8 cellular contexts compared by ENCODE assay signal in genomic region chr1:24151175-24151533, GRCh38. TPM values are rescaled to one million over a fixed set of nuclear protein-coding genes. Genes with fewer than 3 reads are reported as not detected.
DNase-seq lines count a peak whose midpoint lies in the region; FAIRE-seq and TF ChIP-seq lines count a peak whose summit lies in the region.

No MANE protein-coding gene starts in this region.

- no peak for FAIRE-seq in urothelium cell line (lab: Jason Lieb, UNC)

- H3K27ac ChIP-seq in epithelial cell of prostate, result peak overlapping the region; percentile 96

- peaks cover 39% of the 10 kb centered on the region for H3K4me1 Mint-ChIP-seq in progenitor cell of endocrine pancreas (ENCODE audit: low read depth)
- peaks cover 21% of the 10 kb centered on the region for H3K4me1 Mint-ChIP-seq in chondrocyte (ENCODE audit: low read depth)

- peaks cover 11% of the 10 kb centered on the region for H3K36me3 Mint-ChIP-seq in progenitor cell of endocrine pancreas (ENCODE audit: insufficient read depth)
- no peaks in the 10 kb centered on the region for H3K36me3 Mint-ChIP-seq in chondrocyte (ENCODE audit: low read depth)

- no peaks in the 10 kb centered on the region for H3K9me3 Mint-ChIP-seq in progenitor cell of endocrine pancreas (ENCODE audit: low read depth)
- no peaks in the 10 kb centered on the region for H3K9me3 Mint-ChIP-seq in chondrocyte (ENCODE audit: low read depth)

- TF ChIP-seq CTCF in progenitor cell of endocrine pancreas (IDR thresholded peaks at IDR 0.05; ENCODE audit: unreplicated experiment), result no peak
- TF ChIP-seq CTCF in chondrocyte (IDR thresholded peaks at IDR 0.05), result no peak

- DNase-seq in NCI-H1417 (lab: John Stamatoyannopoulos, UW) (peak in 2 of 3 experiments; percentile 57 to 82), NCI-H1417 treated with DMSO at 0.1 percent for 48 hours (lab: John Stamatoyannopoulos, UW) (no peak), NCI-H526 treated with DMSO at 0.1 percent for 48 hours (lab: John Stamatoyannopoulos, UW) (peak; percentile 90), epithelial cell of prostate (ENCODE audit: low read depth, low spot score) (peak; percentile 58), progenitor cell of endocrine pancreas (ENCODE audit: low spot score, unreplicated experiment) (peak; percentile 58), urothelium cell line (ENCODE audit: low spot score) (no peak), CD1c-positive myeloid dendritic cell (ENCODE audit: extremely low spot score) (no peak), chondrocyte (ENCODE audit: low spot score) (no peak)

- H3K27ac Mint-ChIP-seq in progenitor cell of endocrine pancreas, result peak overlapping the region; percentile 98
- no peak overlapping the region for H3K27ac Mint-ChIP-seq in chondrocyte (ENCODE audit: unreplicated experiment)

- peak overlapping the region; percentile 71 for H3K4me3 Mint-ChIP-seq in progenitor cell of endocrine pancreas (ENCODE audit: low read depth)
- no peak overlapping the region for H3K4me3 Mint-ChIP-seq in chondrocyte (ENCODE audit: unreplicated experiment)

- H3K27me3 Mint-ChIP-seq in progenitor cell of endocrine pancreas, result no peaks in the 10 kb centered on the region
- no peaks in the 10 kb centered on the region for H3K27me3 Mint-ChIP-seq in chondrocyte (ENCODE audit: low read depth)

RNA-seq across cellular contexts. Expression of gene IL22RA1, which starts 8.2 kb away (rescaled TPM):
- 0.13 and 0.26 TPM in 2 replicates for total RNA-seq in progenitor cell of endocrine pancreas
- total RNA-seq in chondrocyte, result not detected in 3 replicates

RNA-seq across cellular contexts. Expression of gene IFNLR1, which starts 35.9 kb away (rescaled TPM):
- total RNA-seq in progenitor cell of endocrine pancreas (19.6 and 21.2 TPM in 2 replicates), chondrocyte (0.12 to 0.22 TPM in 2 of 3 replicates, not detected in the other)

RNA-seq across cellular contexts. Expression of gene MYOM3, which starts 39.2 kb away (rescaled TPM):
- total RNA-seq in progenitor cell of endocrine pancreas (0.62 and 0.84 TPM in 2 replicates), chondrocyte (0.70 to 2.9 TPM (median 0.72 TPM) in 3 replicates)

Comparison
In these comparisons a context has a peak if more than half of its experiments do, and no peak if none do; other contexts are left out.
1. DNase-seq: peak in NCI-H1417 (2 of 3), NCI-H526 treated with DMSO at 0.1 percent for 48 hours (single experiment), epithelial cell of prostate (single experiment) and progenitor cell of endocrine pancreas (single experiment); none in NCI-H1417 treated with DMSO at 0.1 percent for 48 hours (single experiment), urothelium cell line (single experiment), CD1c-positive myeloid dendritic cell (single experiment) and chondrocyte (single experiment).
2. RNA of gene IFNLR1, which starts 35.9 kb away (total RNA-seq): 19.6 to 21.2 TPM in progenitor cell of endocrine pancreas; 0.12 to 0.22 TPM in chondrocyte; every median in the first group is over 10 times any median in the second.